In the genomic region with DNA sequence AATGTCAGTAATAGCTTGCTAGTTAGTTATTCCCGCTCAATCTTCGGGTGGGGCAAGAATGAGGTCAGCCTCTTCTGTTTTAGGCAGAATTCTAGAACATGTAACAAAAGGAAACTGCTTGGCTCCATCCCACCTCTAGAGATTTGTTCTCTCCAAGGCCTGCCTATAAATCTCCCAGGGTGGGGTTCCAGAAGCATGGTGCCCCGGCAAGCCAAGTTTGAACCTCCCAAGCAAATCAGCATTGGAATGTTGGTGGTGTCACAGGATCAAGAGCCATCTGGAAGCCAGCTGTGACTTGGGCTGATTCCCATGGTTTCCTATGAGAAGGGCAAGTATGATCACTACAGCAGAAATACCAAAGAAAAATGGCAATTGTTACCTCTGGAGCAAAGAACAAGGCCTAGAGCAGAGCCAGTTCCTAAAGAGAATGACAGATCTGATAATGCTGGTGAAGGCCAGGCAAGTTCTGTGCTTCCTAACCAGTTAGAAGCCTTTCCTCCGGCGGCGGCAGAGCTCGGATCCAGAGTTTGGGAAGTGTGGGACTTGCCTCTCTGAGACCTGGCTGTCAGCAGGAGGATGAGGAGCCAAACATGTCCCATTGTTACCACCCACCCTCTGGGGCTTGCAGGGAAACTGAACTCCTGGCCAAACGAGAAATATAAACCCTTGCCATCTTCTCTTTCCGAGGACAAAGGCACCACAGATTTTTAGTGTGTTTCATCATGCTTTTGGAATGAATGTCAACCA, we compare ENCODE assay signal across 12 cellular contexts.
DNase-seq lines count a peak whose midpoint lies in the region; ATAC-seq and TF ChIP-seq lines count a peak whose summit lies in the region.
"Had no signal": no experiment of that assay in that cellular context is flagged by ENCODE, and none has a peak within 500 bp of the region (broad histone marks: within the 10 kb centered on the region; RNA-seq: fewer than 3 reads in every experiment).

No MANE protein-coding gene starts in this region.

- no peaks in the 10 kb centered on the region for H3K9me3 Mint-ChIP-seq in endodermal cell
- H3K9me3 Mint-ChIP-seq: activated T-helper 17 cell treated with anti-CD3 and anti-CD28 coated beads, Interleukin-2, amount 50 U/mL, for 72 hours had no signal

- H3K9me3 ChIP-seq in endodermal cell (ENCODE audit: control insufficient read depth, low read length) = no peaks in the 10 kb centered on the region
- H3K9me3 ChIP-seq in tibial artery = no peaks in the 10 kb centered on the region
- H3K9me3 ChIP-seq: HAP-1 had no signal

- H3K36me3 ChIP-seq in endodermal cell (ENCODE audit: control insufficient read depth, insufficient read depth, low read length) (no peaks in the 10 kb centered on the region), tibial artery (no peaks in the 10 kb centered on the region)
- H3K36me3 ChIP-seq: HAP-1 had no signal

- H3K4me1 ChIP-seq in endodermal cell (ENCODE audit: control insufficient read depth, insufficient read depth, low read length) (peaks cover 4% of the 10 kb centered on the region), tibial artery (peaks cover 0 to 24% (median 20%) of the 10 kb centered on the region in 4 donors)
- H3K4me1 ChIP-seq: HAP-1 had no signal

- H3K27me3 Mint-ChIP-seq in endodermal cell (ENCODE audit: insufficient read depth) = no peaks in the 10 kb centered on the region
- H3K27me3 Mint-ChIP-seq: activated T-helper 17 cell treated with anti-CD3 and anti-CD28 coated beads, Interleukin-2, amount 50 U/mL, for 72 hours had no signal

- H3K4me1 Mint-ChIP-seq in endodermal cell = peaks cover 5% of the 10 kb centered on the region
- H3K4me1 Mint-ChIP-seq: activated T-helper 17 cell treated with anti-CD3 and anti-CD28 coated beads, Interleukin-2, amount 50 U/mL, for 72 hours had no signal

- H3K36me3 Mint-ChIP-seq in endodermal cell (ENCODE audit: low read depth) = no peaks in the 10 kb centered on the region

- H3K4me3 Mint-ChIP-seq in endodermal cell = no peak overlapping the region
- H3K4me3 Mint-ChIP-seq: activated T-helper 17 cell treated with anti-CD3 and anti-CD28 coated beads, Interleukin-2, amount 50 U/mL, for 72 hours had no signal

- H3K27me3 ChIP-seq in endodermal cell (ENCODE audit: control insufficient read depth, insufficient read depth, low read length, poor library complexity, severe bottlenecking) = no peaks in the 10 kb centered on the region
- H3K27me3 ChIP-seq in tibial artery = no peaks in the 10 kb centered on the region

- H3K4me3 ChIP-seq in HFF-Myc (replicated peaks; ENCODE audit: low read depth, low read length) (no peak overlapping the region), endodermal cell (ENCODE audit: low read length) (no peak overlapping the region), tibial artery (no peak overlapping the region)
- H3K4me3 ChIP-seq: HAP-1 had no signal

- DNase-seq in HFF-Myc (ENCODE audit: extremely low read depth, low read depth) (peak; percentile 97), endodermal cell (peak; percentile 77), lung microvascular endothelial cell (ENCODE audit: low read depth in 2 of 2) (peak; percentile 48 to 90), tibial artery (peak; percentile 66 to 76), RPMI8226 (no peak), Ammon's horn (ENCODE audit: low spot score) (no peak), head of caudate nucleus (no peak)
- DNase-seq: NCI-H1417 treated with DMSO at 0.1 percent for 48 hours had no signal

- H3K27ac ChIP-seq in endodermal cell (ENCODE audit: low read depth, low read length) = no peak overlapping the region
- peak overlapping the region; percentile 14 to 47 for H3K27ac ChIP-seq in tibial artery
- H3K27ac ChIP-seq: VCaP had no signal

- no peak for ATAC-seq in GM21367 (IDR thresholded peaks at IDR 0.05; ENCODE audit: unreplicated experiment)
- ATAC-seq: activated T-helper 17 cell treated with anti-CD3 and anti-CD28 coated beads, Interleukin-2, amount 50 U/mL, for 72 hours had no signal

- TF ChIP-seq CTCF in HFF-Myc (IDR thresholded peaks at IDR 0.05; ENCODE audit: low read depth, low read length, missing control alignments) (no peak), endodermal cell (conservative IDR thresholded peaks at IDR 0.05) (no peak), tibial artery (IDR thresholded peaks at IDR 0.05) (no peak)

- H3K27ac Mint-ChIP-seq in endodermal cell = peak overlapping the region; percentile 35
- H3K27ac Mint-ChIP-seq: activated T-helper 17 cell treated with anti-CD3 and anti-CD28 coated beads, Interleukin-2, amount 50 U/mL, for 72 hours had no signal

- 91 to 92% methylated on average over 9 of the region's 9 CpGs for WGBS in endodermal cell (ENCODE audit: insufficient coverage in 1 of 2, insufficient read length in 1 of 2), 2 experiments

- intact Hi-C loops in tibial artery (cut with DNase I; ENCODE audit: low total_unique reads) (no loop called here), head of caudate nucleus (cut with DNase I) (no loop called here)

- no peak overlapping the region for H3K9ac ChIP-seq in endodermal cell (ENCODE audit: extremely low read depth, low read length, poor library complexity, severe bottlenecking)

Comparison
In these comparisons a context has a peak if more than half of its experiments do, and no peak if none do; other contexts are left out.
1. DNase-seq: peak in HFF-Myc (single experiment), endodermal cell (single experiment), lung microvascular endothelial cell (2 of 2) and tibial artery (2 of 2); none in RPMI8226 (single experiment), Ammon's horn (single experiment) and head of caudate nucleus (0 of 42).